Comparison of ENCODE assay signal across 22 cellular contexts in the genomic region with DNA sequence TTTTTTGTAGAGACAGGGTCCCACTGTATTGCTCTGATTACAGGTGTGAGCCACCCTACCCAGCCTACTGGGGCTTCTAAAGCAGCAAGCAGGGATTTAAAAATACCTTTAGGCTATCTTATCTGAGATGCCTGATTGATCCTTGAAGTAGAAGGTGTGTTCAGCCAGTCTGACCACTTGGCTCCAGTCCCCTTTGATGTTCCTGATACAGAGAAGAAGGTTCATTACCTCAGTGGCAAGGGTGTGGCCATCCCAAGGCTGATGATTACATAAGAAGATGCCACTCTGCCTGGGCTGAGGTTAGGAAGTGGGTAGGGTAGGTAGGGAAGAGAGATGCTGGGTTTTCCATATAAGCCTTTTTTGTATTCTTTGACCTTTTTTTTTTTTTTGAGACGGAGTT.
"Had no signal": no experiment of that assay in that cellular context is flagged by ENCODE, and none has a peak within 500 bp of the region (broad histone marks: within the 10 kb centered on the region; RNA-seq: fewer than 3 reads in every experiment).

No MANE protein-coding gene starts in this region.

- H3K4me3 Mint-ChIP-seq: IgD-negative memory B cell had no signal

- H3K4me1 ChIP-seq: SJSA1 had no signal

- H3K36me3 Mint-ChIP-seq: IgD-negative memory B cell had no signal

- H3K4me3 ChIP-seq: K562, MG63, SJSA1, SK-N-MC had no signal

- ATAC-seq: K562 had no signal

- H3K27ac ChIP-seq: KMS-11, SJSA1, SK-N-MC had no signal

- H3K36me3 ChIP-seq: MG63, SJSA1 had no signal

- H3K27me3 ChIP-seq: MG63, SJSA1 had no signal

- H3K27me3 Mint-ChIP-seq: IgD-negative memory B cell had no signal

- H3K4me2 ChIP-seq: KMS-11 had no signal

- DNase-seq: Kasumi-1, MG63, NCI-H1092 treated with DMSO at 0.1 percent for 48 hours, NCI-H1436, NCI-H187, NCI-H2029, NCI-H2081 treated with DMSO at 0.1 percent for 48 hours, NCI-H2171, NCI-H226, NCI-H446, NCI-H510A, NCI-H524 treated with DMSO at 0.1 percent for 48 hours, NCI-H69, NCI-H774, Right ventricle myocardium superior, RPMI8226, SIG-M5 had no signal

- H3K9me3 Mint-ChIP-seq: IgD-negative memory B cell had no signal

- H3K27ac Mint-ChIP-seq: IgD-negative memory B cell had no signal
